ENCODE assay signal across 20 cellular contexts in genomic region chr3:46901061-46901460, GRCh38. TPM values are rescaled to one million over a fixed set of nuclear protein-coding genes. Genes with fewer than 3 reads are reported as not detected.
DNase-seq lines count a peak whose midpoint lies in the region; ATAC-seq, FAIRE-seq and TF ChIP-seq lines count a peak whose summit lies in the region.
"Had no signal": no experiment of that assay in that cellular context is flagged by ENCODE, and none has a peak within 500 bp of the region (broad histone marks: within the 10 kb centered on the region; RNA-seq: fewer than 3 reads in every experiment).

No MANE protein-coding gene starts in this region.

- peaks cover 10 to 18% of the 10 kb centered on the region in 2 donors for H3K4me1 Mint-ChIP-seq in stimulated activated naive B cell treated with anti-CD40 and anti-IgM and Interleukin-4, amounts not matched to agents 10 μg/mL and 1 μg/mL and 100 μg/mL, for 72 hours

- H2AFZ ChIP-seq in SK-N-SH (ENCODE audit: low read depth) (no peak overlapping the region), HepG2 (ENCODE audit: low read length) (no peak overlapping the region)
- H2AFZ ChIP-seq: GM23338 had no signal

- H3K4me3 ChIP-seq in SK-N-SH (ENCODE audit: low read depth in 2 of 2, low read length in 1 of 2), result no peak overlapping the region
- H3K4me3 ChIP-seq in right lobe of liver, result no peak overlapping the region
- no peak overlapping the region for H3K4me3 ChIP-seq in HepG2 (replicated peaks in 1 of 3; ENCODE audit: insufficient read depth in 1 of 3, low read depth in 2 of 3, low read length in 3 of 3)
- no peak overlapping the region for H3K4me3 ChIP-seq in psoas muscle
- H3K4me3 ChIP-seq: A549, GM23338 had no signal

- TF ChIP-seq EP300 in SK-N-SH (IDR thresholded peaks at IDR 0.05; ENCODE audit: borderline replicate concordance in 1 of 2, low read depth in 1 of 2, low read length in 1 of 2), result no peak
- no peak for TF ChIP-seq EP300 in HepG2 (IDR thresholded peaks at IDR 0.05; ENCODE audit: low read depth in 2 of 2, low read length in 2 of 2)
- TF ChIP-seq EP300 in HepG2 (CRISPR knock-in tag; IDR thresholded peaks at IDR 0.05; ENCODE audit: borderline replicate concordance), result no peak

- ATAC-seq in SK-N-SH treated with all-trans-retinoic acid at 6 μM for 48 hours (no peak), right lobe of liver (no peak), HepG2 (no peak), psoas muscle (no peak), GM18868 (IDR thresholded peaks at IDR 0.05; ENCODE audit: unreplicated experiment) (no peak)
- ATAC-seq in stimulated activated naive B cell treated with anti-CD40 and anti-IgM and Interleukin-4, amounts not matched to agents 10 μg/mL and 1 μg/mL and 100 μg/mL, for 72 hours (replicated peaks), result no peak
- ATAC-seq: A549, GM23338 had no signal

- in situ Hi-C loops in HepG2 (cut with HindIII; ENCODE audit: extremely low pct_ligation_motif_present, low pct_unique_long_range_greater_than_20kb), result no loop called here

- TF ChIP-seq RAD21 in SK-N-SH (IDR thresholded peaks at IDR 0.05; ENCODE audit: low read length) (no peak), HepG2 (CRISPR knock-in tag; IDR thresholded peaks at IDR 0.05) (no peak)

- no peak overlapping the region for H3K27ac Mint-ChIP-seq in stimulated activated naive B cell treated with anti-CD40 and anti-IgM and Interleukin-4, amounts not matched to agents 10 μg/mL and 1 μg/mL and 100 μg/mL, for 72 hours
- H3K27ac Mint-ChIP-seq: CD4-positive, alpha-beta T cell; GM23338 had no signal

- BruUV-seq in HepG2 (replicated peaks; lab: Mats Ljungman, UMichigan), result no TSS peak

- peak; percentile 12 for DNase-seq in SK-N-SH
- peak in 2 of 3 donors; percentile 4 to 28 for DNase-seq in right lobe of liver
- no peak for DNase-seq in HepG2 (ENCODE audit: low spot score)
- DNase-seq in psoas muscle, result peak; percentile 6 to 28
- no peak for DNase-seq in stimulated activated naive B cell treated with anti-CD40 and anti-IgM and Interleukin-4, amounts not matched to agents 10 μg/mL and 1 μg/mL and 100 μg/mL, for 72 hours
- DNase-seq: AML-193; Caco-2; CD4-positive, alpha-beta T cell; HCEC 1CT had no signal

- H3K27ac ChIP-seq in SK-N-SH (ENCODE audit: low read depth in 2 of 2, low read length in 1 of 2) (no peak overlapping the region), right lobe of liver (no peak overlapping the region), HepG2 (ENCODE audit: extremely low read length, insufficient read depth, low read length) (no peak overlapping the region), psoas muscle (no peak overlapping the region)
- H3K27ac ChIP-seq: 22Rv1, A549, C4-2B had no signal

- H3K27me3 ChIP-seq in SK-N-SH (ENCODE audit: insufficient read depth), result no peaks in the 10 kb centered on the region
- H3K27me3 ChIP-seq in right lobe of liver, result no peaks in the 10 kb centered on the region
- H3K27me3 ChIP-seq in HepG2 (ENCODE audit: control insufficient read depth in 1 of 2, insufficient read depth in 2 of 2, low read length in 2 of 2), result peaks cover 6 to 31% of the 10 kb centered on the region in 2 experiments; a peak in 3 of 5 replicates
- peaks cover 0 to 2% (median 0%) of the 10 kb centered on the region in 3 donors for H3K27me3 ChIP-seq in psoas muscle (ENCODE audit: insufficient read depth in 3 of 3, low read length in 2 of 3)

- H3K9me2 ChIP-seq in SK-N-SH, result no peaks in the 10 kb centered on the region

- H3K9ac ChIP-seq in SK-N-SH, result no peak overlapping the region
- H3K9ac ChIP-seq in HepG2 (ENCODE audit: insufficient read depth, low read depth, low read length), result no peak overlapping the region

- no peak overlapping the region for H3K4me2 ChIP-seq in SK-N-SH
- no peak overlapping the region for H3K4me2 ChIP-seq in HepG2 (ENCODE audit: low read depth, low read length)
- H3K4me2 ChIP-seq: A549, GM23338 had no signal

- POLR2A ChIA-PET in SK-N-SH (lab: Yijun Ruan, JAX) (interaction anchor here (1.1 kb wide), 1 partner anchor 56 kb away, joined by 5 read pairs; no protein-coding TSS in a partner anchor), HepG2 (lab: Yijun Ruan, JAX) (no interaction called here)

- peaks cover 0 to 23% of the 10 kb centered on the region in 2 experiments; a peak in 1 of 4 replicates for H3K4me1 ChIP-seq in SK-N-SH (ENCODE audit: control insufficient read depth in 1 of 2, insufficient read depth in 2 of 2, low read depth in 1 of 2, low read length in 1 of 2)
- H3K4me1 ChIP-seq in right lobe of liver, result no peaks in the 10 kb centered on the region
- no peaks in the 10 kb centered on the region for H3K4me1 ChIP-seq in HepG2 (ENCODE audit: insufficient read depth, low read length)
- no peaks in the 10 kb centered on the region for H3K4me1 ChIP-seq in psoas muscle
- H3K4me1 ChIP-seq: A549, Caco-2 had no signal

- H3K9me3 Mint-ChIP-seq in stimulated activated naive B cell treated with anti-CD40 and anti-IgM and Interleukin-4, amounts not matched to agents 10 μg/mL and 1 μg/mL and 100 μg/mL, for 72 hours, result no peaks in the 10 kb centered on the region
- H3K9me3 Mint-ChIP-seq: CD4-positive, alpha-beta T cell; GM23338 had no signal

- CTCF ChIA-PET in SK-N-SH (lab: Yijun Ruan, JAX) (interaction anchor here (0.9 to 31.0 kb wide), 8 partner anchors 8 to 412 kb away, joined by 3 to 480 read pairs (median 11); partner anchors contain the start of gene PTH1R), HepG2 (lab: Yijun Ruan, JAX; ENCODE audit: low intra/inter-chr PET ratio, low total read pairs) (no interaction called here)

- no peak for FAIRE-seq in HepG2 (lab: Jason Lieb, UNC)
- FAIRE-seq: A549, D721Med, G401.6, GM12891, H54 had no signal

- no peaks in the 10 kb centered on the region for H3K9me3 ChIP-seq in SK-N-SH
- no peaks in the 10 kb centered on the region for H3K9me3 ChIP-seq in right lobe of liver
- H3K9me3 ChIP-seq in HepG2 (ENCODE audit: low read length), result no peaks in the 10 kb centered on the region
- no peaks in the 10 kb centered on the region for H3K9me3 ChIP-seq in psoas muscle
- H3K9me3 ChIP-seq: A549, Caco-2 had no signal

- H4K20me1 ChIP-seq in SK-N-SH (ENCODE audit: insufficient read depth), result no peaks in the 10 kb centered on the region
- H4K20me1 ChIP-seq in HepG2 (ENCODE audit: insufficient read depth, low read length), result no peaks in the 10 kb centered on the region

- H3F3A ChIP-seq in SK-N-SH (replicated peaks; ENCODE audit: insufficient read depth), result no peaks in the 10 kb centered on the region

- H3K27me3 Mint-ChIP-seq in stimulated activated naive B cell treated with anti-CD40 and anti-IgM and Interleukin-4, amounts not matched to agents 10 μg/mL and 1 μg/mL and 100 μg/mL, for 72 hours, result peaks cover 23 to 31% of the 10 kb centered on the region in 2 donors

- H3K36me3 ChIP-seq in SK-N-SH (replicated peaks in 1 of 2; ENCODE audit: control insufficient read depth in 1 of 2, insufficient read depth in 2 of 2, low read length in 1 of 2) (no peaks in the 10 kb centered on the region), right lobe of liver (no peaks in the 10 kb centered on the region), HepG2 (replicated peaks in 1 of 2; ENCODE audit: control insufficient read depth in 1 of 2, insufficient read depth in 2 of 2, low read length in 2 of 2) (no peaks in the 10 kb centered on the region), psoas muscle (ENCODE audit: insufficient read depth in 1 of 2, low read depth in 1 of 2) (no peaks in the 10 kb centered on the region)

- H3K79me2 ChIP-seq in SK-N-SH (ENCODE audit: insufficient read depth), result no peaks in the 10 kb centered on the region
- no peaks in the 10 kb centered on the region for H3K79me2 ChIP-seq in HepG2 (ENCODE audit: insufficient read depth, low read length)

- WGBS in SK-N-SH (ENCODE audit: low lambda C conversion rate), result 74% methylated on average over 2 of the region's 3 CpGs
- no CpG with 5 or more reads among the region's 3 CpGs for WGBS in right lobe of liver (ENCODE audit: insufficient coverage, low coverage, low lambda C conversion rate, missing lambda C conversion rate)
- no CpG with 5 or more reads among the region's 3 CpGs for WGBS in HepG2 (ENCODE audit: low lambda C conversion rate)
- 73 to 88% (median 79%) methylated on average over 3 of the region's 3 CpGs for WGBS in psoas muscle, 3 donors

- no peak for TF ChIP-seq POLR2A in right lobe of liver (IDR thresholded peaks at IDR 0.05)
- no peak for TF ChIP-seq POLR2A in HepG2 (IDR thresholded peaks at IDR 0.05; ENCODE audit: insufficient read depth in 1 of 2, low read depth in 2 of 2, low read length in 2 of 2)

- intact Hi-C loops in right lobe of liver (cut with DNase I) (loop anchor here (5.0 to 10.0 kb wide), 3 partner anchors 46 to 194 kb away; no protein-coding TSS in a partner anchor), HepG2 (cut with micrococcal nuclease; ENCODE audit: unreplicated experiment) (no loop called here), psoas muscle (cut with DNase I) (no loop called here)

- H3K4me3 Mint-ChIP-seq in stimulated activated naive B cell treated with anti-CD40 and anti-IgM and Interleukin-4, amounts not matched to agents 10 μg/mL and 1 μg/mL and 100 μg/mL, for 72 hours, result no peak overlapping the region
- H3K4me3 Mint-ChIP-seq: CD4-positive, alpha-beta T cell; GM23338 had no signal

- no peak for TF ChIP-seq CTCF in SK-N-SH (IDR thresholded peaks at IDR 0.05)
- no peak for TF ChIP-seq CTCF in right lobe of liver (IDR thresholded peaks at IDR 0.05)
- TF ChIP-seq CTCF in HepG2 (CRISPR knock-in tag; IDR thresholded peaks at IDR 0.05), result no peak
- no peak for TF ChIP-seq CTCF in psoas muscle (IDR thresholded peaks at IDR 0.05)

- no peaks in the 10 kb centered on the region for H3K36me3 Mint-ChIP-seq in stimulated activated naive B cell treated with anti-CD40 and anti-IgM and Interleukin-4, amounts not matched to agents 10 μg/mL and 1 μg/mL and 100 μg/mL, for 72 hours

RNA-seq across cellular contexts. Expression of gene PTH1R, which starts 23.5 kb away (rescaled TPM):
- polyA plus RNA-seq in SK-N-SH (2012; rRNA removed) (0.07 and 0.34 TPM in 2 replicates), HepG2 (2011; rRNA removed) (not detected in 2 replicates), psoas muscle (1 to 10 TPM; 4.0 to 5.2 (median 4.2) TPM)
- polyA plus RNA-seq in SK-N-SH (2012; cell fraction: cytosol; rRNA removed), result 0.18 and 0.49 TPM in 2 replicates
- 0.61 TPM in 2 replicates for polyA plus RNA-seq in SK-N-SH (2012; cell fraction: nucleus; rRNA removed)
- total RNA-seq in right lobe of liver (10 to 100 TPM in 5 of 6 experiments, 1 to 10 TPM in 1; 6.1 to 32.5 (median 16.0) TPM), HepG2 (2016; rRNA removed; fragmentation: Illumina TruSeq; extraction: Trizol) (not detected in 2 replicates), psoas muscle (1 to 10 TPM; 1.1 to 5.9 (median 4.1) TPM)
- not detected in 2 replicates for total RNA-seq in HepG2 (2016; cell fraction: cytosol; rRNA removed; fragmentation: Illumina TruSeq; extraction: Trizol; ENCODE audit: low read depth)
- total RNA-seq in HepG2 (2016; cell fraction: insoluble cytoplasmic fraction; rRNA removed; fragmentation: Illumina TruSeq; extraction: Trizol), result not detected in 2 replicates
- total RNA-seq in HepG2 (2016; cell fraction: membrane; rRNA removed; fragmentation: Illumina TruSeq; extraction: Trizol), result not detected in 2 replicates
- total RNA-seq in HepG2 (2016; cell fraction: nucleus; rRNA removed; fragmentation: Illumina TruSeq; extraction: Trizol), result not detected in 2 replicates
- not detected in 2 replicates for polyA plus RNA-seq in HepG2 (2011; cell fraction: cytosol; rRNA removed)
- 0.10 TPM in 1 of 2 replicates, not detected in the other for polyA plus RNA-seq in HepG2 (2011; cell fraction: nucleus; rRNA removed)
- not detected in 2 replicates for polyA plus RNA-seq in HepG2 (2012)
- not detected in 2 replicates for polyA plus RNA-seq in HepG2 (2016; cell fraction: cytosol; fragmentation: Illumina TruSeq; extraction: Trizol; ENCODE audit: low read depth)
- polyA plus RNA-seq in HepG2 (2016; cell fraction: insoluble cytoplasmic fraction; fragmentation: Illumina TruSeq; extraction: Trizol; ENCODE audit: low read depth), result not detected in 2 replicates
- polyA plus RNA-seq in HepG2 (2016; cell fraction: membrane; fragmentation: Illumina TruSeq; extraction: Trizol; ENCODE audit: low read depth), result not detected in 2 replicates
- polyA plus RNA-seq in HepG2 (2016; cell fraction: nucleus; fragmentation: Illumina TruSeq; extraction: Trizol; ENCODE audit: insufficient read depth, low read depth), result not detected in 2 replicates
- not detected in 2 replicates for polyA minus RNA-seq in HepG2 (2011; rRNA and poly(A)+ RNA removed; ENCODE audit: low replicate concordance)
- not detected in 2 replicates for polyA minus RNA-seq in HepG2 (2011; cell fraction: cytosol; rRNA and poly(A)+ RNA removed)
- polyA minus RNA-seq in HepG2 (2011; cell fraction: nucleus; rRNA and poly(A)+ RNA removed), result not detected in 2 replicates
- total RNA-seq: CD4-positive, alpha-beta T cell; HT-29 had no signal

RNA-seq across cellular contexts. Expression of gene MYL3, which starts 37.8 kb away (rescaled TPM):
- polyA plus RNA-seq in SK-N-SH (2012; rRNA removed), result not detected in 2 replicates
- polyA plus RNA-seq in SK-N-SH (2012; cell fraction: cytosol; rRNA removed), result not detected in 2 replicates
- not detected in 2 replicates for polyA plus RNA-seq in SK-N-SH (2012; cell fraction: nucleus; rRNA removed)
- 1 to 10 TPM in 3 of 6 experiments, under 1 TPM in 3; 0.37 to 2.0 (median 1.00) TPM for total RNA-seq in right lobe of liver
- total RNA-seq in HepG2 (2016; rRNA removed; fragmentation: Illumina TruSeq; extraction: Trizol), result not detected in 2 replicates
- total RNA-seq in HepG2 (2016; cell fraction: cytosol; rRNA removed; fragmentation: Illumina TruSeq; extraction: Trizol; ENCODE audit: low read depth), result not detected in 2 replicates
- total RNA-seq in HepG2 (2016; cell fraction: insoluble cytoplasmic fraction; rRNA removed; fragmentation: Illumina TruSeq; extraction: Trizol), result not detected in 2 replicates
- total RNA-seq in HepG2 (2016; cell fraction: membrane; rRNA removed; fragmentation: Illumina TruSeq; extraction: Trizol), result not detected in 2 replicates
- total RNA-seq in HepG2 (2016; cell fraction: nucleus; rRNA removed; fragmentation: Illumina TruSeq; extraction: Trizol), result not detected in 2 replicates
- polyA plus RNA-seq in HepG2 (2011; rRNA removed), result 0.13 TPM in 1 of 2 replicates, not detected in the other
- polyA plus RNA-seq in HepG2 (2011; cell fraction: cytosol; rRNA removed), result 0.06 TPM in 1 of 2 replicates, not detected in the other
- not detected in 2 replicates for polyA plus RNA-seq in HepG2 (2011; cell fraction: nucleus; rRNA removed)
- not detected in 2 replicates for polyA plus RNA-seq in HepG2 (2012)
- not detected in 2 replicates for polyA plus RNA-seq in HepG2 (2016; cell fraction: cytosol; fragmentation: Illumina TruSeq; extraction: Trizol; ENCODE audit: low read depth)
- polyA plus RNA-seq in HepG2 (2016; cell fraction: insoluble cytoplasmic fraction; fragmentation: Illumina TruSeq; extraction: Trizol; ENCODE audit: low read depth), result not detected in 2 replicates
- not detected in 2 replicates for polyA plus RNA-seq in HepG2 (2016; cell fraction: membrane; fragmentation: Illumina TruSeq; extraction: Trizol; ENCODE audit: low read depth)
- not detected in 2 replicates for polyA plus RNA-seq in HepG2 (2016; cell fraction: nucleus; fragmentation: Illumina TruSeq; extraction: Trizol; ENCODE audit: insufficient read depth, low read depth)
- 0.16 TPM in 1 of 2 replicates, not detected in the other for polyA minus RNA-seq in HepG2 (2011; rRNA and poly(A)+ RNA removed; ENCODE audit: low replicate concordance)
- not detected in 2 replicates for polyA minus RNA-seq in HepG2 (2011; cell fraction: cytosol; rRNA and poly(A)+ RNA removed)
- polyA minus RNA-seq in HepG2 (2011; cell fraction: nucleus; rRNA and poly(A)+ RNA removed), result not detected in 2 replicates
- 1,000 to 10,000 TPM in 2 of 4 donors, 100 to 1,000 TPM in 2; 395 to 2,071 (median 1,091) TPM for total RNA-seq in psoas muscle
- 1,000 to 10,000 TPM in 2 of 3 donors, 100 to 1,000 TPM in 1; 555 to 3,091 (median 2,834) TPM for polyA plus RNA-seq in psoas muscle
- total RNA-seq: CD4-positive, alpha-beta T cell; GM23338; HT-29 had no signal
- polyA plus RNA-seq: GM23338 had no signal

Comparison
In these comparisons a context has a peak if more than half of its experiments do, and no peak if none do; other contexts are left out.
1. DNase-seq: peak in SK-N-SH (single experiment), right lobe of liver (2 of 3) and psoas muscle (2 of 2); none in HepG2 (single experiment) and stimulated activated naive B cell treated with anti-CD40 and anti-IgM and Interleukin-4, amounts not matched to agents 10 μg/mL and 1 μg/mL and 100 μg/mL, for 72 hours (single experiment).
2. intact Hi-C loops: an anchor here in right lobe of liver (5.0 to 10.0 kb wide); none called in HepG2 and psoas muscle.
3. RNA of gene MYL3, which starts 37.8 kb away (total RNA-seq): 395 to 2,071 TPM in psoas muscle; 0.37 to 2.0 TPM in right lobe of liver and not detected in HepG2; every median in the first group is over 100 times any median in the second.